Comparison of ENCODE assay signal across 1 cellular context in the genomic region with DNA sequence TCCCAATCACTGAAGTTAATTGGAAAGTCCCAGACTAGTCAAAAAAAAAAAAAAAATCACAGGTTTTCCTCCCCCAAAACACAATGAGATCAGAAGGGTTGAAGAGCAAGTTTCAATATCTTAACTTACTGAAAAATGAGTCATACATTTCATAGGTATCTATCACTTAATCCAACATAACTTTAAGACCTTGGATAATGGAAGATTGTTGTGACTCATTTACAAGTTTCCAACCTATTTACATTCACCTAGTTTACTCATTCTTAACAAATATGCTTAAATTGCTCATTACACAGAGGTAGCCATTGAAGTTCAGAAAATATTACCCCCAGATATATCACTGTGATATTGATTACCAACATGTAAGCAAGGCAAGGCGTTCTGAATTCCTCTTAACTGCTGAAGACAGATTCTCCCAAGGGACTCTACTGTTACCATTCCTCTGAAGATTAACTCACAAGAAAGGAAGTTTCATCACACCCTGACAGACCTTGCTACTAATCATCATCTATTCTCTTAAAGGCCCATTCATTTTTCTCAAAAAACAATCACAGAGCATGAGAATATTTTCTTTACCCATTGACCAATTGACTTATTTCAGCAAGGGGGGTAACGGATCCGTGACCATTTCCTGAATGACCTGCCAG.
TF ChIP-seq lines count a peak whose summit lies in the region.

No MANE protein-coding gene starts in this region.

TF ChIP-seq in H1, 55 proteins besides CTCF, POLR2A, EP300 and RAD21:
- TF ChIP-seq RXRA (IDR thresholded peaks at IDR 0.05; ENCODE audit: insufficient read depth, low read depth, low read length), result no peak
- no peak for TF ChIP-seq TCF12 (IDR thresholded peaks at IDR 0.05; ENCODE audit: low read depth, low read length)
- TF ChIP-seq CHD2 (IDR thresholded peaks at IDR 0.05; ENCODE audit: low read length), result no peak
- no peak for TF ChIP-seq SRF (IDR thresholded peaks at IDR 0.05; ENCODE audit: low read depth, low read length)
- TF ChIP-seq, protein P1, sequence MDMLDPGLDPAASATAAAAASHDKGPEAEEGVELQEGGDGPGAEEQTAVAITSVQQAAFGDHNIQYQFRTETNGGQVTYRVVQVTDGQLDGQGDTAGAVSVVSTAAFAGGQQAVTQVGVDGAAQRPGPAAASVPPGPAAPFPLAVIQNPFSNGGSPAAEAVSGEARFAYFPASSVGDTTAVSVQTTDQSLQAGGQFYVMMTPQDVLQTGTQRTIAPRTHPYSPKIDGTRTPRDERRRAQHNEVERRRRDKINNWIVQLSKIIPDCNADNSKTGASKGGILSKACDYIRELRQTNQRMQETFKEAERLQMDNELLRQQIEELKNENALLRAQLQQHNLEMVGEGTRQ (IDR thresholded peaks at IDR 0.05; ENCODE audit: low read length), result no peak
- TF ChIP-seq KDM1A (IDR thresholded peaks at IDR 0.05; ENCODE audit: borderline replicate concordance, low read length), result no peak
- TF ChIP-seq SIN3A (conservative IDR thresholded peaks at IDR 0.05 in 1 of 2, IDR thresholded peaks at IDR 0.05 in 1 of 2; ENCODE audit: low read depth in 1 of 2, low read length in 2 of 2), result no peak
- TF ChIP-seq KDM4A (IDR thresholded peaks at IDR 0.05; ENCODE audit: low read depth, low read length, severe bottlenecking), result no peak
- TF ChIP-seq RNF2 (IDR thresholded peaks at IDR 0.05; ENCODE audit: borderline replicate concordance, low read depth, low read length, missing control alignments, poor library complexity, severe bottlenecking), result no peak
- TF ChIP-seq CBX8 (IDR thresholded peaks at IDR 0.05; ENCODE audit: borderline replicate concordance, low read depth, low read length), result no peak
